ENCODE assay signal across 20 cellular contexts in genomic region chr1:234871039-234871709, GRCh38.
A peak's percentile ranks its signal among the peaks of the same experiment; 100 is the strongest.
DNase-seq lines count a peak whose midpoint lies in the region; TF ChIP-seq lines count a peak whose summit lies in the region.
"Had no signal": no experiment of that assay in that cellular context is flagged by ENCODE, and none has a peak within 500 bp of the region (broad histone marks: within the 10 kb centered on the region; RNA-seq: fewer than 3 reads in every experiment).

No MANE protein-coding gene starts in this region.

- no peak overlapping the region for H3K23ac ChIP-seq in mesenchymal stem cell (ENCODE audit: low read length in 2 of 2)

- H3K9me3 ChIP-seq in SJSA1 (replicated peaks) (no peaks in the 10 kb centered on the region), mesenchymal stem cell (ENCODE audit: control insufficient read depth, low read length) (no peaks in the 10 kb centered on the region), skeletal muscle tissue (ENCODE audit: control insufficient read depth in 3 of 3, low read length in 3 of 3) (no peaks in the 10 kb centered on the region), spleen (no peaks in the 10 kb centered on the region)
- H3K9me3 ChIP-seq: prostate gland, stomach, tibial nerve had no signal

- no peaks in the 10 kb centered on the region for H3K36me3 Mint-ChIP-seq in activated naive CD4-positive, alpha-beta T cell treated with anti-CD3 and anti-CD28 coated beads, Interleukin-2, amount 50 U/mL, for 24 hours
- no peaks in the 10 kb centered on the region for H3K36me3 Mint-ChIP-seq in activated naive CD4-positive, alpha-beta T cell treated with anti-CD3 and anti-CD28 coated beads, Interleukin-2, amount 10 ng/mL, durations not matched to agents 7 days and 5 days
- H3K36me3 Mint-ChIP-seq: naive thymus-derived CD8-positive, alpha-beta T cell had no signal

- peak overlapping the region; percentile 8 for H2AK5ac ChIP-seq in mesenchymal stem cell (ENCODE audit: low read length, severe bottlenecking)

- 92% methylated on average over 10 of the region's 10 CpGs for WGBS in mesenchymal stem cell
- 77 to 89% (median 82%) methylated on average over 8 to 10 of the region's 10 CpGs for WGBS in spleen, 5 donors

- no peak overlapping the region for H2BK15ac ChIP-seq in mesenchymal stem cell (ENCODE audit: low read depth, poor library complexity, severe bottlenecking)

- H3K4me1 ChIP-seq in SJSA1 (replicated peaks): peaks cover 33% of the 10 kb centered on the region
- H3K4me1 ChIP-seq in mesenchymal stem cell (ENCODE audit: control insufficient read depth, insufficient read depth, low read depth, low read length): peaks cover 26% of the 10 kb centered on the region
- H3K4me1 ChIP-seq in skeletal muscle tissue (ENCODE audit: control insufficient read depth in 3 of 3, insufficient read depth in 3 of 3, low read length in 3 of 3): peaks cover 34 to 50% (median 47%) of the 10 kb centered on the region in 3 donors
- H3K4me1 ChIP-seq in spleen: peaks cover under 1 to 48% (median 10%) of the 10 kb centered on the region in 6 donors
- H3K4me1 ChIP-seq: prostate gland had no signal

- no peak overlapping the region for H2BK5ac ChIP-seq in mesenchymal stem cell (ENCODE audit: low read depth, low read length, poor library complexity, severe bottlenecking)

- H4K8ac ChIP-seq in mesenchymal stem cell (ENCODE audit: low read length): peak overlapping the region; percentile 71

- no peaks in the 10 kb centered on the region for H3K27me3 Mint-ChIP-seq in activated naive CD4-positive, alpha-beta T cell treated with anti-CD3 and anti-CD28 coated beads, Interleukin-2, amount 50 U/mL, for 24 hours
- peaks cover 9% of the 10 kb centered on the region for H3K27me3 Mint-ChIP-seq in activated naive CD4-positive, alpha-beta T cell treated with anti-CD3 and anti-CD28 coated beads, Interleukin-2, amount 10 ng/mL, durations not matched to agents 7 days and 5 days
- H3K27me3 Mint-ChIP-seq: naive thymus-derived CD8-positive, alpha-beta T cell had no signal

- H3K27ac ChIP-seq in SJSA1: peak overlapping the region; percentile 81
- peak overlapping the region; percentile 1 for H3K27ac ChIP-seq in mesenchymal stem cell (ENCODE audit: low read length, poor library complexity, severe bottlenecking)
- peak overlapping the region; percentile 25 for H3K27ac ChIP-seq in skeletal muscle tissue (ENCODE audit: low read depth, low read length)
- no peak overlapping the region for H3K27ac ChIP-seq in spleen
- H3K27ac ChIP-seq: prostate gland, RWPE1, stomach had no signal

- peak overlapping the region; percentile 74 for H4K91ac ChIP-seq in mesenchymal stem cell (ENCODE audit: low read length)

- peak overlapping the region; percentile 15 to 71 for H3K18ac ChIP-seq in mesenchymal stem cell (ENCODE audit: low read depth in 1 of 2, low read length in 2 of 2)

- no peak overlapping the region for H3K9ac ChIP-seq in mesenchymal stem cell (ENCODE audit: low read length)
- peak overlapping the region in 1 of 3 donors; percentile 21 for H3K9ac ChIP-seq in skeletal muscle tissue (ENCODE audit: low read depth in 1 of 3, low read length in 3 of 3)

- H3K36me3 ChIP-seq in SJSA1 (no peaks in the 10 kb centered on the region), mesenchymal stem cell (ENCODE audit: control insufficient read depth in 1 of 2, insufficient read depth in 2 of 2, low read depth in 1 of 2, low read length in 2 of 2) (no peaks in the 10 kb centered on the region), skeletal muscle tissue (ENCODE audit: control insufficient read depth in 3 of 3, insufficient read depth in 3 of 3, low read length in 3 of 3) (no peaks in the 10 kb centered on the region), spleen (no peaks in the 10 kb centered on the region)
- H3K36me3 ChIP-seq: prostate gland, stomach, tibial nerve had no signal

- no peaks in the 10 kb centered on the region for H3K79me1 ChIP-seq in mesenchymal stem cell (replicated peaks; ENCODE audit: low read length, poor library complexity, severe bottlenecking)

- H3K27ac Mint-ChIP-seq in activated naive CD4-positive, alpha-beta T cell treated with anti-CD3 and anti-CD28 coated beads, Interleukin-2, amount 50 U/mL, for 24 hours: peak overlapping the region; percentile 10
- no peak overlapping the region for H3K27ac Mint-ChIP-seq in activated naive CD4-positive, alpha-beta T cell treated with anti-CD3 and anti-CD28 coated beads, Interleukin-2, amount 10 ng/mL, durations not matched to agents 7 days and 5 days

- H3K14ac ChIP-seq in mesenchymal stem cell (ENCODE audit: low read length in 2 of 2): peak overlapping the region in 1 of 2 experiments; percentile 45

- no peak for TF ChIP-seq CTCF in spleen (IDR thresholded peaks at IDR 0.05 in 8 of 11, conservative IDR thresholded peaks at IDR 0.05 in 3 of 11)

- H3K27me3 ChIP-seq in SJSA1 (replicated peaks): no peaks in the 10 kb centered on the region
- H3K27me3 ChIP-seq in mesenchymal stem cell (ENCODE audit: control insufficient read depth in 1 of 2, insufficient read depth in 1 of 2, low read length in 2 of 2): no peaks in the 10 kb centered on the region
- H3K27me3 ChIP-seq in skeletal muscle tissue (ENCODE audit: control insufficient read depth in 3 of 3, insufficient read depth in 3 of 3, low read length in 3 of 3): no peaks in the 10 kb centered on the region
- no peaks in the 10 kb centered on the region for H3K27me3 ChIP-seq in spleen (replicated peaks in 1 of 7)
- H3K27me3 ChIP-seq: stomach, tibial nerve had no signal

- no peaks in the 10 kb centered on the region for H3K9me3 Mint-ChIP-seq in activated naive CD4-positive, alpha-beta T cell treated with anti-CD3 and anti-CD28 coated beads, Interleukin-2, amount 50 U/mL, for 24 hours
- H3K9me3 Mint-ChIP-seq in activated naive CD4-positive, alpha-beta T cell treated with anti-CD3 and anti-CD28 coated beads, Interleukin-2, amount 10 ng/mL, durations not matched to agents 7 days and 5 days: peaks cover 3% of the 10 kb centered on the region
- H3K9me3 Mint-ChIP-seq: naive thymus-derived CD8-positive, alpha-beta T cell had no signal

- H2BK120ac ChIP-seq in mesenchymal stem cell (ENCODE audit: low read depth, low read length): no peak overlapping the region

- H3K4me1 Mint-ChIP-seq in activated naive CD4-positive, alpha-beta T cell treated with anti-CD3 and anti-CD28 coated beads, Interleukin-2, amount 50 U/mL, for 24 hours: peaks cover 12% of the 10 kb centered on the region
- H3K4me1 Mint-ChIP-seq in activated naive CD4-positive, alpha-beta T cell treated with anti-CD3 and anti-CD28 coated beads, Interleukin-2, amount 10 ng/mL, durations not matched to agents 7 days and 5 days: peaks cover 8% of the 10 kb centered on the region

- intact Hi-C loops in spleen (cut with DNase I; ENCODE audit: low total_unique reads): no loop called here

- H3K4ac ChIP-seq in mesenchymal stem cell (ENCODE audit: low read depth in 1 of 2, low read length in 2 of 2): peak overlapping the region; percentile 7 to 55

- H3K4me3 ChIP-seq in SJSA1 (no peak overlapping the region), mesenchymal stem cell (ENCODE audit: insufficient read depth in 1 of 2, low read depth in 1 of 2, low read length in 2 of 2) (no peak overlapping the region), skeletal muscle tissue (ENCODE audit: low read length in 3 of 3) (no peak overlapping the region), spleen (no peak overlapping the region)
- H3K4me3 ChIP-seq: prostate gland, stomach, tibial nerve had no signal

- no peak for TF ChIP-seq POLR2A in spleen (IDR thresholded peaks at IDR 0.05)

- no peak for DNase-seq in activated naive CD4-positive, alpha-beta T cell treated with anti-CD3 and anti-CD28 coated beads, Interleukin-2, amount 10 ng/mL, durations not matched to agents 7 days and 5 days
- DNase-seq in SJSA1 (ENCODE audit: low read depth in 1 of 2, low spot score in 2 of 2): no peak
- DNase-seq in mesenchymal stem cell: no peak
- no peak for DNase-seq in cerebellar nuclear complex (lab: John Stamatoyannopoulos, UW)
- no peak for DNase-seq in spleen
- DNase-seq in NCI-H2196 (lab: John Stamatoyannopoulos, UW; ENCODE audit: unreplicated experiment): no peak
- DNase-seq: activated CD4-positive, alpha-beta T cell treated with anti-CD3 and anti-CD28 coated beads, Interleukin-2, amount 50 U/mL, for 48 hours; activated naive CD4-positive, alpha-beta T cell; C1 segment of cervical spinal cord; EL; naive thymus-derived CD8-positive, alpha-beta T cell; NCI-H1105; NCI-H526 treated with DMSO at 0.1 percent for 48 hours; stimulated activated CD4-positive, alpha-beta T cell treated with anti-CD3 and anti-CD28 coated beads, Interleukin-4, amount 100 ng/mL, for 4 hours; stomach had no signal

- H3K4me2 ChIP-seq in mesenchymal stem cell (ENCODE audit: low read length, poor library complexity, severe bottlenecking): no peak overlapping the region

- CTCF ChIA-PET in activated naive CD4-positive, alpha-beta T cell treated with anti-CD3 and anti-CD28 coated beads, Interleukin-2, amount 10 ng/mL, durations not matched to agents 7 days and 5 days (lab: Charles Lee): interaction anchor here (1.3 kb wide), 1 partner anchor 10 kb away, joined by 5 read pairs; no protein-coding TSS in a partner anchor

- H3K4me3 Mint-ChIP-seq in activated naive CD4-positive, alpha-beta T cell treated with anti-CD3 and anti-CD28 coated beads, Interleukin-2, amount 50 U/mL, for 24 hours: no peak overlapping the region
- H3K4me3 Mint-ChIP-seq in activated naive CD4-positive, alpha-beta T cell treated with anti-CD3 and anti-CD28 coated beads, Interleukin-2, amount 10 ng/mL, durations not matched to agents 7 days and 5 days: no peak overlapping the region
- H3K4me3 Mint-ChIP-seq: naive thymus-derived CD8-positive, alpha-beta T cell had no signal

- H2AFZ ChIP-seq in mesenchymal stem cell (ENCODE audit: low read depth, low read length): no peak overlapping the region

- H2BK12ac ChIP-seq in mesenchymal stem cell (ENCODE audit: low read length in 2 of 2): peak overlapping the region; percentile 8 to 44

Comparison
In these comparisons a context has a peak if more than half of its experiments do, and no peak if none do; other contexts are left out.
1. H3K27ac ChIP-seq: peak in SJSA1 (single experiment), mesenchymal stem cell (single experiment) and skeletal muscle tissue (single experiment); none in spleen (0 of 8).